ENCODE assay signal across 8 cellular contexts in the genomic region with DNA sequence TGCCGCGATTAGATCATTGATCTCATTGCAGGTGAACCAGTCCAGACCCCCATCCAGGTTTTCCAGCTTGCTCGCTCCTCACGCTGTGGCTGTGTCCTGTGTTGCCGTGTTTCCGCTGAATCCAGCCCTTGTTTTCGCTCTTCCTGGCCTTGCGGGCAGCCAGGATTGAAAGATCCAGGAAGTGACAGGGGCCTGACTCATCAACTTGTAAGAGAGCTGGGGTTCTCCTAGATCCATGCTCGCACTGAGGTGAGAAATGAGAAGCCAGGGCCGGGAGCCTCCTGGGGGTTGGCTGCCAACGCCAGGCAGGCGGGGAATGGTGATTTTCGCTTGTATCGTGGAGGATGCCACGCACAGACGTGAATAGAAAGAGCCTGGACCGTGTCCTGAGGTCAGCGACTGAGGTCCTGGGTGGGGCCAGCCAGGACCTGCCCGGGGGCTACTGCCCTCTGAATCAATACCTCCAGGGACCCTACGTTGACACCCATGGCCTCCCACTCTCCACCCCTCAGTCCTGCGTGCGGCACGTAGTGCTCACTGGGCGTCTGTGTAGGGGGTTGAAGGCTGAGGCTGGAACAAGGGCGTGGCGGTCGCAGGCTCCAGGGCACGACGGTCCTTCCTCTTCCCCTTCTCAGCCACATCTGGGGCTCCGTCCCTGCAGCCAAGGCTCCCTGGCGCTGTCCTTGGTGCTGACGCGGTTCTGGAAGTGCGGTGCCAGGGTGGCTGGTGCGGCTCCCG. TPM values are rescaled to one million over a fixed set of nuclear protein-coding genes. Genes with fewer than 3 reads are reported as not detected.
DNase-seq lines count a peak whose midpoint lies in the region; ATAC-seq and TF ChIP-seq lines count a peak whose summit lies in the region.

No MANE protein-coding gene starts in this region.

- H3K4me1 Mint-ChIP-seq in activated CD4-positive, alpha-beta memory T cell treated with anti-CD3 and anti-CD28 coated beads, Interleukin-2, amount 10 ng/mL, durations not matched to agents 7 days and 5 days, result peaks cover 14% of the 10 kb centered on the region

- H3K27me3 ChIP-seq in endocrine pancreas (ENCODE audit: control insufficient read depth, insufficient read depth, low read length) (no peaks in the 10 kb centered on the region), lung (ENCODE audit: control insufficient read depth, insufficient read depth) (no peaks in the 10 kb centered on the region)

- H3K4me3 ChIP-seq in endocrine pancreas (ENCODE audit: control insufficient read depth, insufficient read depth, low read length) (peak overlapping the region; percentile 36), lung (peak overlapping the region; percentile 41)

- H3K27me3 Mint-ChIP-seq in activated CD4-positive, alpha-beta memory T cell treated with anti-CD3 and anti-CD28 coated beads, Interleukin-2, amount 10 ng/mL, durations not matched to agents 7 days and 5 days, result peaks cover 17% of the 10 kb centered on the region

- DNase-seq in AG08395 (ENCODE audit: low spot score) (peak; percentile 98), HCEC 1CT (peak; percentile 100), NCI-H510A treated with DMSO at 0.1 percent for 48 hours (lab: John Stamatoyannopoulos, UW) (peak; percentile 96), lung (ENCODE audit: low spot score) (peak; percentile 66)
- peak; percentile 59 for DNase-seq in activated CD4-positive, alpha-beta memory T cell treated with anti-CD3 and anti-CD28 coated beads, Interleukin-2, amount 10 ng/mL, durations not matched to agents 7 days and 5 days
- peak; percentile 17 to 61 (median 21) for DNase-seq in stimulated activated CD4-positive, alpha-beta T cell treated with anti-CD3 and anti-CD28 coated beads, TNF-alpha, amount 100 ng/mL, for 24 hours (ENCODE audit: low read depth in 3 of 3)

- H3K9me3 ChIP-seq in endocrine pancreas (ENCODE audit: control insufficient read depth, low read length), result no peaks in the 10 kb centered on the region
- H3K9me3 ChIP-seq in lung (ENCODE audit: control insufficient read depth in 2 of 2, insufficient read depth in 1 of 2, low read length in 1 of 2), result peaks cover 2 to 5% of the 10 kb centered on the region in 2 donors

- peaks cover 15% of the 10 kb centered on the region for H3K36me3 Mint-ChIP-seq in activated CD4-positive, alpha-beta memory T cell treated with anti-CD3 and anti-CD28 coated beads, Interleukin-2, amount 10 ng/mL, durations not matched to agents 7 days and 5 days (ENCODE audit: low read depth)

- peak; percentile 86 for ATAC-seq in lung (ENCODE audit: insufficient read depth, low FRiP score)
- ATAC-seq in GM21529 (IDR thresholded peaks at IDR 0.05; ENCODE audit: unreplicated experiment), result no peak

- no peaks in the 10 kb centered on the region for H3K4me1 ChIP-seq in endocrine pancreas (ENCODE audit: control insufficient read depth, insufficient read depth, low read length)
- peaks cover 4 to 11% of the 10 kb centered on the region in 2 donors for H3K4me1 ChIP-seq in lung (ENCODE audit: control insufficient read depth in 2 of 2, insufficient read depth in 2 of 2, low read length in 2 of 2)

- peaks cover 13% of the 10 kb centered on the region for H3K9me3 Mint-ChIP-seq in activated CD4-positive, alpha-beta memory T cell treated with anti-CD3 and anti-CD28 coated beads, Interleukin-2, amount 10 ng/mL, durations not matched to agents 7 days and 5 days

- no peak for TF ChIP-seq CTCF in lung (IDR thresholded peaks at IDR 0.05; ENCODE audit: control extremely low read depth, extremely low read depth)

- H3K27ac Mint-ChIP-seq in activated CD4-positive, alpha-beta memory T cell treated with anti-CD3 and anti-CD28 coated beads, Interleukin-2, amount 10 ng/mL, durations not matched to agents 7 days and 5 days, result no peak overlapping the region

- POLR2A ChIA-PET in activated CD4-positive, alpha-beta memory T cell treated with anti-CD3 and anti-CD28 coated beads, Interleukin-2, amount 10 ng/mL, durations not matched to agents 7 days and 5 days (lab: Charles Lee), result interaction anchor here (0.6 to 1.4 kb wide), 3 partner anchors 18 to 43 kb away, joined by 3 to 4 read pairs (median 3); no protein-coding TSS in a partner anchor

- H3K36me3 ChIP-seq in endocrine pancreas (ENCODE audit: control insufficient read depth, insufficient read depth, low read length), result peaks cover 10% of the 10 kb centered on the region
- no peaks in the 10 kb centered on the region for H3K36me3 ChIP-seq in lung (ENCODE audit: control insufficient read depth in 2 of 2, insufficient read depth in 2 of 2, low read length in 2 of 2)

- 5 to 6% methylated on average over 35 to 36 of the region's 36 CpGs for WGBS in lung, 2 donors

- peak overlapping the region; percentile 90 for H3K9ac ChIP-seq in endocrine pancreas (ENCODE audit: control insufficient read depth, insufficient read depth, low read length)

- H3K27ac ChIP-seq in lung (ENCODE audit: low read depth in 1 of 2, low read length in 1 of 2), result peak overlapping the region in 1 of 2 donors; percentile 64

- CTCF ChIA-PET in activated CD4-positive, alpha-beta memory T cell treated with anti-CD3 and anti-CD28 coated beads, Interleukin-2, amount 10 ng/mL, durations not matched to agents 7 days and 5 days (lab: Charles Lee), result interaction anchor here (0.7 kb wide), 1 partner anchor 23 kb away, joined by 3 read pairs; no protein-coding TSS in a partner anchor

- peak overlapping the region; percentile 5 for H3K4me3 Mint-ChIP-seq in activated CD4-positive, alpha-beta memory T cell treated with anti-CD3 and anti-CD28 coated beads, Interleukin-2, amount 10 ng/mL, durations not matched to agents 7 days and 5 days

RNA-seq across cellular contexts. Expression of gene PTPRH, which starts 7.3 kb away (rescaled TPM):
- not detected for total RNA-seq in activated CD4-positive, alpha-beta memory T cell treated with anti-CD3 and anti-CD28 coated beads, Interleukin-2, amount 10 ng/mL, durations not matched to agents 7 days and 5 days
- total RNA-seq in lung, result 1 to 10 TPM in 1 of 2 donors, under 1 TPM in 1; 0.37 to 1.3 TPM
- under 1 TPM; 0.22 to 0.65 TPM for polyA plus RNA-seq in lung

RNA-seq across cellular contexts. Expression of gene TMEM86B, which starts 11.9 kb away (rescaled TPM):
- total RNA-seq in activated CD4-positive, alpha-beta memory T cell treated with anti-CD3 and anti-CD28 coated beads, Interleukin-2, amount 10 ng/mL, durations not matched to agents 7 days and 5 days, result 10 to 100 TPM; 10.3 to 12.4 TPM
- 1 to 10 TPM; 1.8 to 4.7 TPM for total RNA-seq in lung
- 1 to 10 TPM; 3.9 to 5.3 TPM for polyA plus RNA-seq in lung

RNA-seq across cellular contexts. Expression of gene SYT5, which starts 36.5 kb away (rescaled TPM):
- total RNA-seq in activated CD4-positive, alpha-beta memory T cell treated with anti-CD3 and anti-CD28 coated beads, Interleukin-2, amount 10 ng/mL, durations not matched to agents 7 days and 5 days, result not detected
- under 1 TPM; 0.06 to 0.40 TPM for total RNA-seq in lung
- polyA plus RNA-seq in lung, result under 1 TPM in 1 of 2 donors, not detected in 1; 0.33 TPM

RNA-seq across cellular contexts. Expression of gene PPP6R1, which starts 42.2 kb away (rescaled TPM):
- total RNA-seq in activated CD4-positive, alpha-beta memory T cell treated with anti-CD3 and anti-CD28 coated beads, Interleukin-2, amount 10 ng/mL, durations not matched to agents 7 days and 5 days, result 100 to 1,000 TPM; 213 to 229 TPM
- total RNA-seq in lung, result 10 to 100 TPM; 37.3 to 86.3 TPM
- polyA plus RNA-seq in lung, result 10 to 100 TPM; 37.8 to 58.4 TPM

RNA-seq across cellular contexts. Expression of gene DNAAF3, which starts 50.2 kb away (rescaled TPM):
- not detected for total RNA-seq in activated CD4-positive, alpha-beta memory T cell treated with anti-CD3 and anti-CD28 coated beads, Interleukin-2, amount 10 ng/mL, durations not matched to agents 7 days and 5 days
- total RNA-seq in lung, result 10 to 100 TPM; 16.4 to 52.3 TPM
- polyA plus RNA-seq in lung, result 10 to 100 TPM; 10.9 to 11.0 TPM

Comparison
In these comparisons a context has a peak if more than half of its experiments do, and no peak if none do; other contexts are left out.
1. DNase-seq: peak in every context shown above with its lines; median percentile 100 in HCEC 1CT; 98 in AG08395; 96 in NCI-H510A treated with DMSO at 0.1 percent for 48 hours; 66 in lung; 59 in activated CD4-positive, alpha-beta memory T cell treated with anti-CD3 and anti-CD28 coated beads, Interleukin-2, amount 10 ng/mL, durations not matched to agents 7 days and 5 days; 21 in stimulated activated CD4-positive, alpha-beta T cell treated with anti-CD3 and anti-CD28 coated beads, TNF-alpha, amount 100 ng/mL, for 24 hours.